16 cellular contexts compared by ENCODE assay signal in the genomic region with DNA sequence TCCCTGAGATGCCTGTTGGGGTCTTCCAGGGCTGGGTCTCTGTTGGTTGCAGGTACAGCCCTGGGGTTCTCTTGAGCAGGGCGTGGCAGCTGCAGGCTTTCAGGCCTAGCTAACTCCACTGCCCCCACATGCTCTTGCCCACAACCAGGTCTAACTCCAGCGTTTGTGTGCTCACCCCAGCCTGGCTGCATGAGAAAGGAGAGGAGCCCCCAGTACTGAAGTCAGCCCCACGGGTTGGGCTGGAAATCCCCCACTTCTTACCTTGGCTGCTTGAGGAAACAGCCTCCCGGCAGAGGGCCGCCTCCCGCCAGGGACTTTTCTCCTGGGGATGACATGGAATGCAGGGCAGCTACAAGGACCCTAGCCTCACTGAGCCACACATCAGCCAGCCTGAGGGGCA. TPM values are rescaled to one million over a fixed set of nuclear protein-coding genes. Genes with fewer than 3 reads are reported as not detected.
DNase-seq lines count a peak whose midpoint lies in the region; ATAC-seq, FAIRE-seq and TF ChIP-seq lines count a peak whose summit lies in the region.
"Had no signal": no experiment of that assay in that cellular context is flagged by ENCODE, and none has a peak within 500 bp of the region (broad histone marks: within the 10 kb centered on the region; RNA-seq: fewer than 3 reads in every experiment).

No MANE protein-coding gene starts in this region.

- H4K8ac ChIP-seq in H9 (replicated peaks; ENCODE audit: insufficient read length, low read depth, low read length), result no peak overlapping the region

- TF ChIP-seq EP300 in GM12878 (IDR thresholded peaks at IDR 0.05; ENCODE audit: borderline replicate concordance in 1 of 2, control insufficient read depth in 1 of 2, low read depth in 2 of 2, low read length in 2 of 2), result no peak
- TF ChIP-seq EP300 in transverse colon (IDR thresholded peaks at IDR 0.05; ENCODE audit: low read depth), result no peak

- RAD21 ChIA-PET in GM12878 (lab: Charles Lee; ENCODE audit: unreplicated experiment), result interaction anchor here (0.6 to 1.0 kb wide), 3 partner anchors 17 to 109 kb away, joined by 3 read pairs; no protein-coding TSS in a partner anchor

- H3K36me3 ChIP-seq in GM12878 (ENCODE audit: control insufficient read depth in 2 of 2, insufficient read depth in 2 of 2, low read length in 1 of 2) (no peaks in the 10 kb centered on the region), transverse colon (no peaks in the 10 kb centered on the region)
- H3K36me3 ChIP-seq: BE2C, HAP-1 had no signal

- no peaks in the 10 kb centered on the region for H3K4me1 ChIP-seq in H9 (ENCODE audit: insufficient read depth, low read length)
- H3K4me1 ChIP-seq in GM12878 (ENCODE audit: control insufficient read depth, insufficient read depth, low read length), result peaks cover 15% of the 10 kb centered on the region
- peaks cover 8 to 21% (median 11%) of the 10 kb centered on the region in 4 donors for H3K4me1 ChIP-seq in transverse colon
- H3K4me1 ChIP-seq: HAP-1 had no signal

- ATAC-seq in GM12878, result peak; percentile 29
- ATAC-seq in GM21381 (IDR thresholded peaks at IDR 0.05; ENCODE audit: unreplicated experiment), result no peak
- ATAC-seq: A549, GM23338 had no signal

- H2BK120ac ChIP-seq in H9 (ENCODE audit: low read depth, low read length, poor library complexity, severe bottlenecking), result no peak overlapping the region

- no peak overlapping the region for H3T11ph ChIP-seq in H9 (ENCODE audit: low read length)

- POLR2A ChIA-PET in GM12878 (lab: Charles Lee), result no interaction called here

- H2BK5ac ChIP-seq in H9 (ENCODE audit: insufficient read length, low read length), result no peak overlapping the region

- no peak for TF ChIP-seq CTCF in H9 (conservative IDR thresholded peaks at IDR 0.05)
- TF ChIP-seq CTCF in GM12878 (IDR thresholded peaks at IDR 0.05 in 2 of 3, conservative IDR thresholded peaks at IDR 0.05 in 1 of 3; ENCODE audit: control insufficient read depth in 2 of 3, extremely low read depth in 1 of 3, insufficient read depth in 1 of 3, low read depth in 3 of 3, low read length in 3 of 3), result no peak
- TF ChIP-seq CTCF in transverse colon (IDR thresholded peaks at IDR 0.05), result no peak

- no peak overlapping the region for H2BK12ac ChIP-seq in H9 (ENCODE audit: insufficient read length, low read depth, low read length)

- no peak overlapping the region for H2AFZ ChIP-seq in H9 (ENCODE audit: low read length)
- H2AFZ ChIP-seq in GM12878 (ENCODE audit: control insufficient read depth, low read depth, low read length), result peak overlapping the region; percentile 55
- H2AFZ ChIP-seq: GM23338 had no signal

- CTCF ChIA-PET in GM12878 (lab: Yijun Ruan, JAX), result interaction anchor here (0.9 to 11.9 kb wide), 9 partner anchors 10 to 272 kb away, joined by 3 to 157 read pairs (median 4); a partner anchor contains a TSS

- H3K27ac Mint-ChIP-seq in H9, result no peak overlapping the region
- H3K27ac Mint-ChIP-seq: GM23338 had no signal

- H3K4ac ChIP-seq in H9 (ENCODE audit: low read depth, low read length), result no peak overlapping the region

- intact Hi-C loops in GM12878 (cut with micrococcal nuclease; ENCODE audit: unreplicated experiment), result no loop called here
- intact Hi-C loops in transverse colon (cut with DNase I; ENCODE audit: low total_unique reads), result no loop called here

- TF ChIP-seq RAD21 in GM12878 (IDR thresholded peaks at IDR 0.05; ENCODE audit: insufficient read depth, low read depth, low read length), result no peak

- H3K27me3 Mint-ChIP-seq in H9 (ENCODE audit: low read depth), result peaks cover 27% of the 10 kb centered on the region

- H3K23ac ChIP-seq in H9 (ENCODE audit: insufficient read length, low read depth, low read length), result no peak overlapping the region

- H3K23me2 ChIP-seq in H9 (ENCODE audit: insufficient read length, low read depth, low read length, poor library complexity, severe bottlenecking), result no peaks in the 10 kb centered on the region

- H3K14ac ChIP-seq in H9 (ENCODE audit: insufficient read depth, low read length), result peak overlapping the region; percentile 61; the same call in 1 of the 2 replicates

- H3K56ac ChIP-seq in H9 (ENCODE audit: insufficient read length, low read depth, low read length), result no peak overlapping the region

- no peak overlapping the region for H4K5ac ChIP-seq in H9 (ENCODE audit: insufficient read length, low read depth, low read length)

- no peaks in the 10 kb centered on the region for H3K9me3 Mint-ChIP-seq in H9
- H3K9me3 Mint-ChIP-seq: GM23338, IgD-negative memory B cell had no signal

- no peak overlapping the region for H3K18ac ChIP-seq in H9 (ENCODE audit: insufficient read length, low read depth, low read length)

- H3K79me2 ChIP-seq in H9 (ENCODE audit: insufficient read depth, low read length), result no peaks in the 10 kb centered on the region
- no peaks in the 10 kb centered on the region for H3K79me2 ChIP-seq in GM12878 (ENCODE audit: control insufficient read depth, insufficient read depth, low read length)

- H4K91ac ChIP-seq in H9 (ENCODE audit: insufficient read length, low read depth, low read length), result no peak overlapping the region

- TF ChIP-seq POLR2A in GM12878 (IDR thresholded peaks at IDR 0.05; ENCODE audit: low read depth, low read length) (no peak), transverse colon (IDR thresholded peaks at IDR 0.05) (no peak)

- no TSS peak for BruUV-seq in GM12878 (replicated peaks; lab: Mats Ljungman, UMichigan)

- peak; percentile 34 for DNase-seq in ELF-1 (ENCODE audit: low read depth, low spot score)
- DNase-seq in H9, result no peak
- DNase-seq in GM12878 (ENCODE audit: low read depth, low spot score), result no peak
- DNase-seq in stimulated activated CD4-positive, alpha-beta T cell treated with anti-CD3 and anti-CD28 coated beads, Interleukin-1b, Interleukin-23, amount 100 ng/mL, for 48 hours, result no peak
- no peak for DNase-seq in transverse colon
- DNase-seq in stimulated activated naive CD4-positive, alpha-beta T cell (lab: John Stamatoyannopoulos, UW), result no peak
- DNase-seq: BE2C, DMS 273 treated with DMSO at 0.1 percent for 48 hours, DMS79, KG1 had no signal

- SMC1A ChIA-PET in GM12878 (lab: Charles Lee; ENCODE audit: uncharacterized antibody, unreplicated experiment), result interaction anchor here (1.6 kb wide), 1 partner anchor 27 kb away, joined by 5 read pairs; no protein-coding TSS in a partner anchor

- WGBS in H9 (ENCODE audit: extremely low coverage, insufficient read length, low lambda C conversion rate), result no CpG with 5 or more reads among the region's 6 CpGs
- WGBS in GM12878 (ENCODE audit: insufficient coverage, insufficient replicate concordance, low lambda C conversion rate, missing lambda C conversion rate), result 37% methylated on average over 6 of the region's 6 CpGs
- 72% methylated on average over 6 of the region's 6 CpGs; no CpG with 5 or more reads in 1 of the 2 donors for WGBS in transverse colon (ENCODE audit: low coverage in 1 of 2), 2 donors

- FAIRE-seq in GM12878 (lab: Jason Lieb, UNC), result no peak
- FAIRE-seq: A549, G401.6 had no signal

- no peak overlapping the region for H3K4me3 Mint-ChIP-seq in H9
- H3K4me3 Mint-ChIP-seq: GM23338 had no signal

- H3K4me1 Mint-ChIP-seq in H9, result peaks cover 22 to 39% of the 10 kb centered on the region in 2 experiments

- no peaks in the 10 kb centered on the region; a peak in 1 of 7 replicates for H3K36me3 Mint-ChIP-seq in H9 (ENCODE audit: insufficient read depth in 1 of 3, low read depth in 3 of 3)
- H3K36me3 Mint-ChIP-seq: IgD-negative memory B cell had no signal

- H4K20me1 ChIP-seq in H9 (ENCODE audit: control insufficient read depth, insufficient read depth, insufficient read length), result no peaks in the 10 kb centered on the region
- H4K20me1 ChIP-seq in GM12878 (ENCODE audit: control insufficient read depth, insufficient read depth), result no peaks in the 10 kb centered on the region

- H3K27me3 ChIP-seq in H9 (ENCODE audit: insufficient read depth, low read length) (no peaks in the 10 kb centered on the region), GM12878 (replicated peaks in 1 of 2; ENCODE audit: control insufficient read depth in 2 of 2, insufficient read depth in 2 of 2, low read length in 1 of 2) (no peaks in the 10 kb centered on the region), transverse colon (no peaks in the 10 kb centered on the region)
- H3K27me3 ChIP-seq: BE2C had no signal

- no peak overlapping the region for H2BK15ac ChIP-seq in H9 (ENCODE audit: low read depth, low read length)

- H3K4me2 ChIP-seq in H9 (ENCODE audit: insufficient read depth, insufficient read length, low read length) (no peak overlapping the region), GM12878 (ENCODE audit: control insufficient read depth, insufficient read depth) (peak overlapping the region; percentile 17; the same call in 1 of the 2 replicates)
- H3K4me2 ChIP-seq: A549, GM23338 had no signal

- no peak overlapping the region for H3K4me3 ChIP-seq in GM12878
- no peak overlapping the region for H3K4me3 ChIP-seq in transverse colon
- H3K4me3 ChIP-seq: A549, GM23338, HAP-1 had no signal

- H3K27ac ChIP-seq in H9 (ENCODE audit: insufficient read length, low read depth, low read length) (no peak overlapping the region), GM12878 (ENCODE audit: control insufficient read depth, insufficient read depth) (no peak overlapping the region; the same call in 1 of the 2 replicates), transverse colon (no peak overlapping the region)
- H3K27ac ChIP-seq: A549 had no signal

- no peak overlapping the region for H2BK20ac ChIP-seq in H9 (ENCODE audit: low read depth, low read length, poor library complexity, severe bottlenecking)

- no peak overlapping the region for H2AK5ac ChIP-seq in H9 (ENCODE audit: insufficient read length, low read length)

- H3K9me3 ChIP-seq in H9 (ENCODE audit: control insufficient read depth, low read depth, low read length), result no peaks in the 10 kb centered on the region
- no peaks in the 10 kb centered on the region for H3K9me3 ChIP-seq in GM12878 (replicated peaks; ENCODE audit: control insufficient read depth, insufficient read depth, low read length)
- H3K9me3 ChIP-seq in transverse colon, result no peaks in the 10 kb centered on the region
- H3K9me3 ChIP-seq: A549, BE2C, HAP-1 had no signal

- no peaks in the 10 kb centered on the region for H3K79me1 ChIP-seq in H9 (ENCODE audit: insufficient read depth, low read depth, low read length, poor library complexity, severe bottlenecking)

- no peak overlapping the region for H3K9ac ChIP-seq in H9 (ENCODE audit: extremely low read depth, insufficient read length, low read length)
- 0 out of 2 replicates have a peak overlapping the region, but pooled peaks have one; percentile 12 for H3K9ac ChIP-seq in GM12878 (ENCODE audit: control insufficient read depth, insufficient read depth, low read length)

- in situ Hi-C loops in GM12878 (cut with MboI), result no loop called here
- in situ Hi-C loops in transverse colon (cut with MboI; ENCODE audit: low pct_ligation_motif_present in 1 of 4, low pct_unique_long_range_greater_than_20kb in 1 of 4, low sequenced_read_pairs in 3 of 4), result loop anchor here in 1 of 4 donors (25.0 kb wide), 1 partner anchor 100 kb away; no protein-coding TSS in a partner anchor

RNA-seq across cellular contexts. Expression of a gene that starts 16.7 kb away (rescaled TPM):
- total RNA-seq in H9 (2021) (0.28 and 0.35 TPM in 2 replicates), GM12878 (2014; rRNA removed) (0.05 TPM in 1 of 2 replicates, not detected in the other), GM12878 (2014; rRNA removed; fragmentation: Illumina TruSeq; extraction: Trizol) (0.04 TPM in 1 of 2 replicates, not detected in the other), GM12878 (2021) (0.08 TPM in 1 of 2 replicates, not detected in the other), transverse colon (10 to 100 TPM in 2 of 4 donors, 1 to 10 TPM in 2; 1.5 to 14.2 (median 10.2) TPM)
- total RNA-seq in GM12878 (2013; cell fraction: nucleolus; rRNA removed), result 8.1 and 8.2 TPM in 2 replicates
- not detected for polyA plus RNA-seq in GM12878 (2011; ENCODE audit: low read depth)
- polyA plus RNA-seq in GM12878 (2011; rRNA removed) (0.10 and 0.12 TPM in 2 replicates), GM12878 (2014; fragmentation: Illumina TruSeq; extraction: Trizol) (not detected in 2 replicates), GM12878 (2014; fragmentation: Nextera tagmentation; extraction: Ambion mirVana) (not detected), GM12878 (2014; rRNA removed) (0.06 TPM in 1 of 2 replicates, not detected in the other), GM12878 (2016; fragmentation: Nextera tagmentation; extraction: Ambion mirVana) (under 1 TPM in 1 of 2 experiments, not detected in 1; 0.16 TPM)
- polyA plus RNA-seq in GM12878 (2011; cell fraction: cytosol; rRNA removed), result 0.27 TPM in 2 replicates
- 0.69 and 0.99 TPM in 2 replicates for polyA plus RNA-seq in GM12878 (2011; cell fraction: nucleus; rRNA removed)
- polyA plus RNA-seq in GM12878 (2012), result 0.07 and 0.13 TPM in 2 replicates
- 0.15 and 0.37 TPM in 2 replicates for polyA minus RNA-seq in GM12878 (2011; rRNA and poly(A)+ RNA removed)
- polyA minus RNA-seq in GM12878 (2011; cell fraction: cytosol; rRNA and poly(A)+ RNA removed), result not detected in 2 replicates
- 0.38 and 0.48 TPM in 2 replicates for polyA minus RNA-seq in GM12878 (2011; cell fraction: nucleus; rRNA and poly(A)+ RNA removed)
- polyA plus RNA-seq: IgD-negative memory B cell had no signal

RNA-seq across cellular contexts. Expression of a gene that starts 18.2 kb away (rescaled TPM):
- total RNA-seq in H9 (2021) (45.0 and 46.1 TPM in 2 replicates), GM12878 (2014; rRNA removed) (18.3 and 18.5 TPM in 2 replicates), GM12878 (2014; rRNA removed; fragmentation: Illumina TruSeq; extraction: Trizol) (9.0 and 10.0 TPM in 2 replicates), GM12878 (2021) (19.8 and 20.3 TPM in 2 replicates), transverse colon (10 to 100 TPM; 18.3 to 58.7 (median 21.0) TPM)
- 18.9 and 20.9 TPM in 2 replicates for total RNA-seq in GM12878 (2013; cell fraction: nucleolus; rRNA removed)
- polyA plus RNA-seq in GM12878 (2011; ENCODE audit: low read depth), result 5.9 TPM
- polyA plus RNA-seq in GM12878 (2011; rRNA removed) (4.3 and 9.7 TPM in 2 replicates), GM12878 (2014; fragmentation: Illumina TruSeq; extraction: Trizol) (3.8 and 7.9 TPM in 2 replicates), GM12878 (2014; fragmentation: Nextera tagmentation; extraction: Ambion mirVana) (1 to 10 TPM in 1 of 2 experiments, under 1 TPM in 1; 0.71 to 1.7 TPM), GM12878 (2014; rRNA removed) (11.3 and 12.7 TPM in 2 replicates), GM12878 (2016; fragmentation: Nextera tagmentation; extraction: Ambion mirVana) (10 to 100 TPM; 16.0 to 20.4 TPM)
- polyA plus RNA-seq in GM12878 (2011; cell fraction: cytosol; rRNA removed), result 14.5 and 17.7 TPM in 2 replicates
- polyA plus RNA-seq in GM12878 (2011; cell fraction: nucleus; rRNA removed), result 18.8 and 21.0 TPM in 2 replicates
- polyA plus RNA-seq in GM12878 (2012), result 10.1 and 11.1 TPM in 2 replicates
- polyA minus RNA-seq in GM12878 (2011; rRNA and poly(A)+ RNA removed), result 30.4 and 40.0 TPM in 2 replicates
- polyA minus RNA-seq in GM12878 (2011; cell fraction: cytosol; rRNA and poly(A)+ RNA removed), result 13.0 and 13.4 TPM in 2 replicates
- polyA minus RNA-seq in GM12878 (2011; cell fraction: nucleus; rRNA and poly(A)+ RNA removed), result 8.7 and 17.9 TPM in 2 replicates

RNA-seq across cellular contexts. Expression of a gene that starts 38.4 kb away (rescaled TPM):
- total RNA-seq in H9 (2021) (3.9 and 4.3 TPM in 2 replicates), GM12878 (2014; rRNA removed) (11.5 and 13.0 TPM in 2 replicates), GM12878 (2014; rRNA removed; fragmentation: Illumina TruSeq; extraction: Trizol) (6.9 and 7.3 TPM in 2 replicates), GM12878 (2021) (13.3 and 15.0 TPM in 2 replicates), transverse colon (1 to 10 TPM; 2.7 to 6.7 (median 4.0) TPM)
- total RNA-seq in GM12878 (2013; cell fraction: nucleolus; rRNA removed), result 35.3 and 37.1 TPM in 2 replicates
- 4.9 TPM for polyA plus RNA-seq in GM12878 (2011; ENCODE audit: low read depth)
- polyA plus RNA-seq in GM12878 (2011; rRNA removed) (30.2 and 39.3 TPM in 2 replicates), GM12878 (2014; fragmentation: Illumina TruSeq; extraction: Trizol) (7.6 and 7.8 TPM in 2 replicates), GM12878 (2014; fragmentation: Nextera tagmentation; extraction: Ambion mirVana) (1 to 10 TPM in 1 of 2 experiments, under 1 TPM in 1; 0.24 to 1.3 TPM), GM12878 (2014; rRNA removed) (15.7 and 16.5 TPM in 2 replicates), GM12878 (2016; fragmentation: Nextera tagmentation; extraction: Ambion mirVana) (10 to 100 TPM in 1 of 2 experiments, 1 to 10 TPM in 1; 8.2 to 10.5 TPM)
- polyA plus RNA-seq in GM12878 (2011; cell fraction: cytosol; rRNA removed), result 39.3 and 50.0 TPM in 2 replicates
- 30.7 and 31.8 TPM in 2 replicates for polyA plus RNA-seq in GM12878 (2011; cell fraction: nucleus; rRNA removed)
- 8.8 and 14.8 TPM in 2 replicates for polyA plus RNA-seq in GM12878 (2012)
- 17.9 and 35.2 TPM in 2 replicates for polyA minus RNA-seq in GM12878 (2011; rRNA and poly(A)+ RNA removed)
- 13.5 and 20.2 TPM in 2 replicates for polyA minus RNA-seq in GM12878 (2011; cell fraction: cytosol; rRNA and poly(A)+ RNA removed)
- polyA minus RNA-seq in GM12878 (2011; cell fraction: nucleus; rRNA and poly(A)+ RNA removed), result 21.9 and 25.2 TPM in 2 replicates
- polyA plus RNA-seq: IgD-negative memory B cell had no signal

RNA-seq across cellular contexts. Expression of a gene that starts 40.8 kb away (rescaled TPM):
- 47.2 and 48.7 TPM in 2 replicates for total RNA-seq in H9 (2021)
- total RNA-seq in GM12878 (2013; cell fraction: nucleolus; rRNA removed), result 3.4 and 4.0 TPM in 2 replicates
- 4.7 and 4.9 TPM in 2 replicates for total RNA-seq in GM12878 (2014; rRNA removed)
- total RNA-seq in GM12878 (2014; rRNA removed; fragmentation: Illumina TruSeq; extraction: Trizol), result 2.0 and 2.1 TPM in 2 replicates
- total RNA-seq in GM12878 (2021), result 3.8 and 4.7 TPM in 2 replicates
- polyA plus RNA-seq in GM12878 (2011; ENCODE audit: low read depth), result 6.4 TPM
- polyA plus RNA-seq in GM12878 (2011; rRNA removed), result 1.9 and 2.8 TPM in 2 replicates
- polyA plus RNA-seq in GM12878 (2011; cell fraction: cytosol; rRNA removed), result 7.0 and 7.3 TPM in 2 replicates
- polyA plus RNA-seq in GM12878 (2011; cell fraction: nucleus; rRNA removed), result 4.0 and 7.6 TPM in 2 replicates
- 8.1 and 11.6 TPM in 2 replicates for polyA plus RNA-seq in GM12878 (2012)
- polyA plus RNA-seq in GM12878 (2014; fragmentation: Illumina TruSeq; extraction: Trizol), result 0.68 and 1.8 TPM in 2 replicates
- under 1 TPM; 0.37 to 0.73 TPM for polyA plus RNA-seq in GM12878 (2014; fragmentation: Nextera tagmentation; extraction: Ambion mirVana)
- polyA plus RNA-seq in GM12878 (2014; rRNA removed), result 5.7 and 5.9 TPM in 2 replicates
- 1 to 10 TPM; 3.9 to 4.8 TPM for polyA plus RNA-seq in GM12878 (2016; fragmentation: Nextera tagmentation; extraction: Ambion mirVana)
- polyA minus RNA-seq in GM12878 (2011; rRNA and poly(A)+ RNA removed), result 4.8 and 8.7 TPM in 2 replicates
- 5.0 and 5.9 TPM in 2 replicates for polyA minus RNA-seq in GM12878 (2011; cell fraction: cytosol; rRNA and poly(A)+ RNA removed)
- polyA minus RNA-seq in GM12878 (2011; cell fraction: nucleus; rRNA and poly(A)+ RNA removed), result 7.1 and 9.2 TPM in 2 replicates
- total RNA-seq in transverse colon, result 1 to 10 TPM in 3 of 4 donors, under 1 TPM in 1; 0.60 to 6.7 (median 2.5) TPM
